1 cellular context compared by ENCODE assay signal in genomic region chr2:72001937-72002690, GRCh38.
TF ChIP-seq lines count a peak whose summit lies in the region.

No MANE protein-coding gene starts in this region.

TF ChIP-seq in K562, 482 proteins besides CTCF, POLR2A, EP300 and RAD21 (continued from another document):
- peak; percentile 58; the same call in 1 of the 2 replicates for TF ChIP-seq VEZF1 (CRISPR knock-in tag; IDR thresholded peaks at IDR 0.05)
- no peak for TF ChIP-seq NFATC3 (IDR thresholded peaks at IDR 0.05)
